Comparison of ENCODE assay signal across 20 cellular contexts in genomic region chrX:25016361-25016671, GRCh38. TPM values are rescaled to one million over a fixed set of nuclear protein-coding genes. Genes with fewer than 3 reads are reported as not detected.
DNase-seq lines count a peak whose midpoint lies in the region; FAIRE-seq and TF ChIP-seq lines count a peak whose summit lies in the region.
"Had no signal": no experiment of that assay in that cellular context is flagged by ENCODE, and none has a peak within 500 bp of the region (broad histone marks: within the 10 kb centered on the region; RNA-seq: fewer than 3 reads in every experiment).

No MANE protein-coding gene starts in this region.

- no peak for FAIRE-seq in endothelial cell of umbilical vein (lab: Jason Lieb, UNC)
- FAIRE-seq: RCC 7860 had no signal

- peaks cover 6% of the 10 kb centered on the region for H3K36me3 Mint-ChIP-seq in Caco-2 (ENCODE audit: insufficient read depth, unreplicated experiment)
- H3K36me3 Mint-ChIP-seq in neural crest cell (ENCODE audit: low read depth): no peaks in the 10 kb centered on the region

- POLR2A ChIA-PET in Caco-2 (lab: Charles Lee) (no interaction called here), endothelial cell of umbilical vein (lab: Charles Lee) (no interaction called here)

- H3K9ac ChIP-seq in HUES48 (ENCODE audit: low read depth, low read length): no peak overlapping the region
- no peak overlapping the region for H3K9ac ChIP-seq in endothelial cell of umbilical vein (replicated peaks; ENCODE audit: extremely low read depth, insufficient read depth, low read length)

- no peak overlapping the region for H3K27ac Mint-ChIP-seq in Caco-2 (ENCODE audit: unreplicated experiment)
- no peak overlapping the region for H3K27ac Mint-ChIP-seq in neural crest cell (ENCODE audit: unreplicated experiment)
- H3K27ac Mint-ChIP-seq: HFFc6, memory B cell had no signal

- H3K4me1 ChIP-seq in Caco-2 (no peaks in the 10 kb centered on the region), HUES48 (ENCODE audit: control insufficient read depth, insufficient read depth, low read length) (peaks cover 78% of the 10 kb centered on the region), endothelial cell of umbilical vein (ENCODE audit: control insufficient read depth, extremely low read depth, insufficient read depth, low read length) (peaks cover 2% of the 10 kb centered on the region)

- H3K4me1 Mint-ChIP-seq in Caco-2 (ENCODE audit: low read depth, unreplicated experiment): no peaks in the 10 kb centered on the region
- peaks cover 31% of the 10 kb centered on the region for H3K4me1 Mint-ChIP-seq in neural crest cell

- H3K27me3 ChIP-seq in Caco-2 (replicated peaks; ENCODE audit: control insufficient read depth, insufficient read depth, low read length) (no peaks in the 10 kb centered on the region; the same call in 1 of the 2 replicates), HUES48 (ENCODE audit: control insufficient read depth, insufficient read depth, low read length) (peaks cover 98% of the 10 kb centered on the region), endothelial cell of umbilical vein (ENCODE audit: control insufficient read depth in 2 of 2, insufficient read depth in 2 of 2, low read length in 2 of 2) (peaks cover 69 to 93% of the 10 kb centered on the region in 2 experiments)

- no peaks in the 10 kb centered on the region for H3K9me1 ChIP-seq in endothelial cell of umbilical vein (replicated peaks; ENCODE audit: control insufficient read depth, extremely low read depth, insufficient read depth, low read length)

- intact Hi-C loops in Caco-2 (cut with micrococcal nuclease; ENCODE audit: unreplicated experiment) (no loop called here), endothelial cell of umbilical vein (cut with micrococcal nuclease) (no loop called here)

- H3K27me3 Mint-ChIP-seq in Caco-2 (ENCODE audit: insufficient read depth, unreplicated experiment) (peaks cover 20% of the 10 kb centered on the region), neural crest cell (ENCODE audit: low read depth) (peaks cover 95% of the 10 kb centered on the region)

- DNase-seq in Caco-2: no peak
- DNase-seq in endothelial cell of umbilical vein (ENCODE audit: low read depth, low spot score): no peak
- DNase-seq in neural crest cell (ENCODE audit: low read depth, low spot score): no peak
- DNase-seq in SK-N-DZ (ENCODE audit: low spot score): no peak
- no peak for DNase-seq in T-helper 1 cell
- DNase-seq in NCI-H510A (lab: John Stamatoyannopoulos, UW): no peak
- DNase-seq: activated CD8-positive, alpha-beta memory T cell treated with anti-CD3 and anti-CD28 coated beads for 24 hours; cortex of kidney; DMS79 treated with DMSO at 0.1 percent for 48 hours; HFFc6; NCI-H2107; T-helper 9 cell had no signal

- TF ChIP-seq POLR2A in endothelial cell of umbilical vein (IDR thresholded peaks at IDR 0.05; ENCODE audit: low read depth, low read length): no peak

- H3K9me3 Mint-ChIP-seq in Caco-2 (ENCODE audit: unreplicated experiment) (no peaks in the 10 kb centered on the region), neural crest cell (no peaks in the 10 kb centered on the region)
- H3K9me3 Mint-ChIP-seq: HFFc6, memory B cell had no signal

- CTCF ChIA-PET in Caco-2 (lab: Charles Lee): no interaction called here
- CTCF ChIA-PET in endothelial cell of umbilical vein (lab: Charles Lee): interaction anchor here (1.3 to 1.4 kb wide), 2 partner anchors 174 to 178 kb away, joined by 3 to 5 read pairs; no protein-coding TSS in a partner anchor

- H3K9me3 ChIP-seq in Caco-2 (no peaks in the 10 kb centered on the region), HUES48 (ENCODE audit: control insufficient read depth, insufficient read depth, low read length) (no peaks in the 10 kb centered on the region), endothelial cell of umbilical vein (replicated peaks; ENCODE audit: control insufficient read depth, insufficient read depth, low read length) (no peaks in the 10 kb centered on the region)
- H3K9me3 ChIP-seq: body of pancreas, heart right ventricle, upper lobe of left lung had no signal

- H4K20me1 ChIP-seq in endothelial cell of umbilical vein (replicated peaks; ENCODE audit: control insufficient read depth, extremely low read depth, insufficient read depth, low read length): no peaks in the 10 kb centered on the region

- no TSS peak for BruUV-seq in Caco-2 (replicated peaks; lab: Mats Ljungman, UMichigan)
- BruUV-seq in endothelial cell of umbilical vein (replicated peaks; lab: Mats Ljungman, UMichigan): no TSS peak

- no peak overlapping the region for H3K4me2 ChIP-seq in endothelial cell of umbilical vein (ENCODE audit: insufficient read depth, low read length)

- no peak overlapping the region for H2AFZ ChIP-seq in endothelial cell of umbilical vein (ENCODE audit: low read depth, low read length)

- dilution Hi-C loops in endothelial cell of umbilical vein (cut with MboI; ENCODE audit: extremely low pct_ligation_motif_present, low sequenced_read_pairs): no loop called here

- H3K4me3 Mint-ChIP-seq in Caco-2 (ENCODE audit: unreplicated experiment): peak overlapping the region; percentile 73
- peak overlapping the region; percentile 61 for H3K4me3 Mint-ChIP-seq in neural crest cell
- H3K4me3 Mint-ChIP-seq: HFFc6, memory B cell had no signal

- H3K36me3 ChIP-seq in Caco-2 (ENCODE audit: control insufficient read depth, insufficient read depth, low read length) (no peaks in the 10 kb centered on the region), HUES48 (ENCODE audit: control insufficient read depth, insufficient read depth, low read length) (no peaks in the 10 kb centered on the region), endothelial cell of umbilical vein (ENCODE audit: control insufficient read depth in 2 of 2, extremely low read depth in 1 of 2, insufficient read depth in 2 of 2, low read length in 2 of 2) (no peaks in the 10 kb centered on the region)
- H3K36me3 ChIP-seq: heart right ventricle, upper lobe of left lung had no signal

- H3K79me2 ChIP-seq in endothelial cell of umbilical vein (ENCODE audit: control insufficient read depth, insufficient read depth, low read length): no peaks in the 10 kb centered on the region

- TF ChIP-seq CTCF in Caco-2 (IDR thresholded peaks at IDR 0.05; ENCODE audit: insufficient read depth in 1 of 2, low read depth in 1 of 2, low read length in 1 of 2, severe bottlenecking in 1 of 2, unreplicated experiment in 1 of 2): no peak
- no peak for TF ChIP-seq CTCF in endothelial cell of umbilical vein (IDR thresholded peaks at IDR 0.05; ENCODE audit: extremely low read depth in 1 of 2, insufficient read depth in 1 of 2, low read depth in 1 of 2, low read length in 2 of 2)
- no peak for TF ChIP-seq CTCF in neural crest cell (conservative IDR thresholded peaks at IDR 0.05)

- H3K4me3 ChIP-seq in Caco-2 (ENCODE audit: low read depth, low read length) (no peak overlapping the region), HUES48 (ENCODE audit: low read depth, low read length) (peak overlapping the region; percentile 50; the same call in 1 of the 2 replicates), endothelial cell of umbilical vein (replicated peaks in 1 of 3; ENCODE audit: insufficient read depth in 1 of 3, low read depth in 1 of 3, low read length in 3 of 3) (no peak overlapping the region)
- H3K4me3 ChIP-seq: body of pancreas, upper lobe of left lung had no signal

- H3K27ac ChIP-seq in HUES48 (ENCODE audit: low read depth, low read length): no peak overlapping the region
- no peak overlapping the region for H3K27ac ChIP-seq in endothelial cell of umbilical vein (ENCODE audit: insufficient read depth, low read depth, low read length)
- H3K27ac ChIP-seq: body of pancreas, heart right ventricle, upper lobe of left lung had no signal

TF ChIP-seq in endothelial cell of umbilical vein, 7 proteins besides CTCF, POLR2A, EP300 and RAD21:
- TF ChIP-seq JUN (IDR thresholded peaks at IDR 0.05; ENCODE audit: borderline replicate concordance, insufficient read depth, insufficient read length, low read depth) (no peak), MYC (IDR thresholded peaks at IDR 0.05; ENCODE audit: low read depth, low read length) (no peak), MAX (IDR thresholded peaks at IDR 0.05; ENCODE audit: insufficient read depth, insufficient read length) (no peak), EZH2 (IDR thresholded peaks at IDR 0.05; ENCODE audit: borderline replicate concordance, low read depth, low read length, severe bottlenecking) (peak; percentile 2)

RNA-seq across cellular contexts. Expression of gene ARX, which starts 0.6 kb away (rescaled TPM):
- total RNA-seq in Caco-2 (2022) (0.49 and 0.52 TPM in 2 replicates), endothelial cell of umbilical vein (not detected in 2 replicates), neural crest cell (0.16 and 0.20 TPM in 2 replicates)
- not detected in 2 replicates for polyA plus RNA-seq in endothelial cell of umbilical vein
- polyA plus RNA-seq in endothelial cell of umbilical vein (2011; cell fraction: cytosol; rRNA removed): not detected in 2 replicates
- not detected in 2 replicates for polyA plus RNA-seq in endothelial cell of umbilical vein (2011; cell fraction: nucleus; rRNA removed)
- not detected in 2 replicates for polyA plus RNA-seq in endothelial cell of umbilical vein (2012)
- not detected in 2 replicates for polyA minus RNA-seq in endothelial cell of umbilical vein
- not detected for polyA minus RNA-seq in endothelial cell of umbilical vein (2011; cell fraction: cytosol; rRNA and poly(A)+ RNA removed)
- polyA minus RNA-seq in endothelial cell of umbilical vein (2011; cell fraction: nucleus; rRNA and poly(A)+ RNA removed): not detected in 2 replicates
- 0.25 and 0.74 TPM in 2 replicates for polyA plus RNA-seq in SK-N-DZ (2014; cell fraction: cytosol; rRNA removed)
- polyA plus RNA-seq in SK-N-DZ (2014; cell fraction: nucleus; rRNA removed): 0.53 and 0.76 TPM in 2 replicates
- total RNA-seq: HFFc6, kidney epithelial cell, pulmonary artery endothelial cell had no signal
- polyA plus RNA-seq: heart right ventricle had no signal
